ENCODE assay signal across 8 cellular contexts in genomic region chr3:52046186-52046913, GRCh38. TPM values are rescaled to one million over a fixed set of nuclear protein-coding genes. Genes with fewer than 3 reads are reported as not detected.
DNase-seq lines count a peak whose midpoint lies in the region; ATAC-seq, FAIRE-seq and TF ChIP-seq lines count a peak whose summit lies in the region.

No MANE protein-coding gene starts in this region.

- no peak for FAIRE-seq in pancreas (lab: Jason Lieb, UNC)

- no peak for TF ChIP-seq POLR2A in testis (IDR thresholded peaks at IDR 0.05)

- TF ChIP-seq CTCF in pancreas (IDR thresholded peaks at IDR 0.05), result no peak
- no peak for TF ChIP-seq CTCF in testis (IDR thresholded peaks at IDR 0.05)

- H3K9me3 ChIP-seq in SJSA1 (replicated peaks) (no peaks in the 10 kb centered on the region), pancreas (no peaks in the 10 kb centered on the region), testis (no peaks in the 10 kb centered on the region)

- 69 to 70% methylated on average over 12 of the region's 12 CpGs for WGBS in pancreas, 2 donors
- WGBS in testis, 2 donors, result 78 to 92% methylated on average over 4 to 12 of the region's 12 CpGs

- DNase-seq in COLO829 (ENCODE audit: low spot score) (peak; percentile 92), SJSA1 (ENCODE audit: low read depth in 1 of 2, low spot score in 2 of 2) (peak; percentile 90 to 95), fibroblast of peridontal ligament (ENCODE audit: extremely low read depth) (peak; percentile 83), pancreas (no peak), COLO668 (lab: John Stamatoyannopoulos, UW; ENCODE audit: unreplicated experiment) (no peak), testis (no peak)

- no peak overlapping the region for H3K4me3 ChIP-seq in SJSA1
- H3K4me3 ChIP-seq in pancreas, result no peak overlapping the region
- no peak overlapping the region for H3K4me3 ChIP-seq in testis

- peaks cover 27% of the 10 kb centered on the region for H3K36me3 ChIP-seq in SJSA1
- peaks cover 0 to 15% (median 4%) of the 10 kb centered on the region in 3 donors for H3K36me3 ChIP-seq in pancreas
- H3K36me3 ChIP-seq in testis (ENCODE audit: low read depth, missing control alignments), result no peaks in the 10 kb centered on the region

- no peaks in the 10 kb centered on the region for H3K27me3 ChIP-seq in SJSA1 (replicated peaks)
- no peaks in the 10 kb centered on the region for H3K27me3 ChIP-seq in pancreas
- H3K27me3 ChIP-seq in testis, result no peaks in the 10 kb centered on the region

- ATAC-seq in pancreas (peak in 3 of 4 donors; percentile 11 to 46 (median 13)), GM19328 (IDR thresholded peaks at IDR 0.05; ENCODE audit: unreplicated experiment) (no peak), HG02970 (IDR thresholded peaks at IDR 0.05; ENCODE audit: low FRiP score, unreplicated experiment) (no peak)

- H3K4me1 ChIP-seq in SJSA1 (replicated peaks) (peaks cover 38% of the 10 kb centered on the region), pancreas (no peaks in the 10 kb centered on the region), testis (peaks cover 10% of the 10 kb centered on the region)

- peak overlapping the region; percentile 96 for H3K27ac ChIP-seq in SJSA1
- no peak overlapping the region for H3K27ac ChIP-seq in pancreas
- no peak overlapping the region for H3K27ac ChIP-seq in testis

- intact Hi-C loops in pancreas (cut with DNase I), result no loop called here
- intact Hi-C loops in testis (cut with DNase I; ENCODE audit: low total_unique reads), result no loop called here

RNA-seq across cellular contexts. Expression of gene DUSP7, which starts 10.0 kb away (rescaled TPM):
- total RNA-seq in SJSA1 (2014; rRNA removed; shearing (Covaris generic)), result 7.9 and 13.3 TPM in 2 replicates
- total RNA-seq in pancreas (1 to 10 TPM; 2.8 to 7.6 (median 4.6) TPM), testis (10 to 100 TPM; 40.6 to 48.8 TPM)
- polyA plus RNA-seq in pancreas (1 to 10 TPM; 2.6 to 6.2 TPM), testis (ENCODE audit: insufficient read depth, low read depth, low replicate concordance) (25.1 TPM)

RNA-seq across cellular contexts. Expression of gene RPL29, which starts 50.7 kb away (rescaled TPM):
- 462 and 868 TPM in 2 replicates for total RNA-seq in SJSA1 (2014; rRNA removed; shearing (Covaris generic))
- total RNA-seq in pancreas (1,000 to 10,000 TPM in 2 of 6 donors, 100 to 1,000 TPM in 4; 643 to 1,285 (median 890) TPM), testis (100 to 1,000 TPM; 491 to 999 TPM)
- polyA plus RNA-seq in pancreas (1,000 to 10,000 TPM; 1,152 to 1,829 TPM), testis (ENCODE audit: insufficient read depth, low read depth, low replicate concordance) (965 TPM)

Comparison
In these comparisons a context has a peak if more than half of its experiments do, and no peak if none do; other contexts are left out.
1. DNase-seq: peak in COLO829 (single experiment), SJSA1 (2 of 2) and fibroblast of peridontal ligament (single experiment); none in pancreas (0 of 6), COLO668 (single experiment) and testis (single experiment).
2. ATAC-seq: peak in pancreas (3 of 4); none in GM19328 (single experiment) and HG02970 (single experiment).